In genomic region chr3:100044369-100044768, GRCh38 we compare ENCODE assay signal across 9 cellular contexts.
A peak's percentile ranks its signal among the peaks of the same experiment; 100 is the strongest.
DNase-seq lines count a peak whose midpoint lies in the region; ATAC-seq and FAIRE-seq lines count a peak whose summit lies in the region.
"Had no signal": no experiment of that assay in that cellular context is flagged by ENCODE, and none has a peak within 500 bp of the region (broad histone marks: within the 10 kb centered on the region; RNA-seq: fewer than 3 reads in every experiment).

No MANE protein-coding gene starts in this region.

- DNase-seq in NOMO-1 treated with dmso at 0.1 percent for 144 hours (lab: John Stamatoyannopoulos, UW; ENCODE audit: unreplicated experiment) (peak; percentile 90), pons (ENCODE audit: low spot score) (peak; percentile 80), hepatic stellate cell (ENCODE audit: low spot score) (no peak), urothelium cell line (ENCODE audit: low spot score) (no peak)
- DNase-seq in activated CD4-positive, alpha-beta T cell treated with anti-CD3 and anti-CD28 coated beads, Interleukin-2, amount 10 ng/mL, durations not matched to agents 7 days and 5 days, result no peak
- no peak for DNase-seq in activated CD4-positive, alpha-beta memory T cell treated with anti-CD3 and anti-CD28 coated beads, Interleukin-2, amount 10 ng/mL, durations not matched to agents 7 days and 5 days
- DNase-seq: foreskin fibroblast had no signal

- POLR2A ChIA-PET in activated CD4-positive, alpha-beta T cell treated with anti-CD3 and anti-CD28 coated beads, Interleukin-2, amount 10 ng/mL, durations not matched to agents 7 days and 5 days (lab: Charles Lee), result no interaction called here
- POLR2A ChIA-PET in activated CD4-positive, alpha-beta memory T cell treated with anti-CD3 and anti-CD28 coated beads, Interleukin-2, amount 10 ng/mL, durations not matched to agents 7 days and 5 days (lab: Charles Lee), result interaction anchor here (0.6 to 0.9 kb wide), 2 partner anchors 17 to 449 kb away, joined by 3 read pairs; no protein-coding TSS in a partner anchor

- H3K9me3 Mint-ChIP-seq in activated CD4-positive, alpha-beta T cell treated with anti-CD3 and anti-CD28 coated beads, Interleukin-2, amount 10 ng/mL, durations not matched to agents 7 days and 5 days, result no peaks in the 10 kb centered on the region
- H3K9me3 Mint-ChIP-seq in activated CD4-positive, alpha-beta memory T cell treated with anti-CD3 and anti-CD28 coated beads, Interleukin-2, amount 10 ng/mL, durations not matched to agents 7 days and 5 days, result no peaks in the 10 kb centered on the region

- CTCF ChIA-PET in activated CD4-positive, alpha-beta T cell treated with anti-CD3 and anti-CD28 coated beads, Interleukin-2, amount 10 ng/mL, durations not matched to agents 7 days and 5 days (lab: Charles Lee), result interaction anchor here (0.7 to 1.6 kb wide), 3 partner anchors 13 to 80 kb away, joined by 3 to 4 read pairs (median 3); no protein-coding TSS in a partner anchor
- CTCF ChIA-PET in activated CD4-positive, alpha-beta memory T cell treated with anti-CD3 and anti-CD28 coated beads, Interleukin-2, amount 10 ng/mL, durations not matched to agents 7 days and 5 days (lab: Charles Lee), result interaction anchor here (1.2 kb wide), 1 partner anchor 212 kb away, joined by 4 read pairs; no protein-coding TSS in a partner anchor

- no peaks in the 10 kb centered on the region for H3K36me3 Mint-ChIP-seq in activated CD4-positive, alpha-beta T cell treated with anti-CD3 and anti-CD28 coated beads, Interleukin-2, amount 10 ng/mL, durations not matched to agents 7 days and 5 days (ENCODE audit: low read depth)
- no peaks in the 10 kb centered on the region for H3K36me3 Mint-ChIP-seq in activated CD4-positive, alpha-beta memory T cell treated with anti-CD3 and anti-CD28 coated beads, Interleukin-2, amount 10 ng/mL, durations not matched to agents 7 days and 5 days (ENCODE audit: low read depth)

- no peak for FAIRE-seq in urothelium cell line (lab: Jason Lieb, UNC)

- H3K27ac Mint-ChIP-seq in activated CD4-positive, alpha-beta T cell treated with anti-CD3 and anti-CD28 coated beads, Interleukin-2, amount 10 ng/mL, durations not matched to agents 7 days and 5 days, result no peak overlapping the region
- H3K27ac Mint-ChIP-seq in activated CD4-positive, alpha-beta memory T cell treated with anti-CD3 and anti-CD28 coated beads, Interleukin-2, amount 10 ng/mL, durations not matched to agents 7 days and 5 days, result no peak overlapping the region

- H3K4me3 Mint-ChIP-seq in activated CD4-positive, alpha-beta T cell treated with anti-CD3 and anti-CD28 coated beads, Interleukin-2, amount 10 ng/mL, durations not matched to agents 7 days and 5 days, result no peak overlapping the region
- H3K4me3 Mint-ChIP-seq in activated CD4-positive, alpha-beta memory T cell treated with anti-CD3 and anti-CD28 coated beads, Interleukin-2, amount 10 ng/mL, durations not matched to agents 7 days and 5 days, result no peak overlapping the region

- H3K27me3 Mint-ChIP-seq in activated CD4-positive, alpha-beta T cell treated with anti-CD3 and anti-CD28 coated beads, Interleukin-2, amount 10 ng/mL, durations not matched to agents 7 days and 5 days, result no peaks in the 10 kb centered on the region
- no peaks in the 10 kb centered on the region for H3K27me3 Mint-ChIP-seq in activated CD4-positive, alpha-beta memory T cell treated with anti-CD3 and anti-CD28 coated beads, Interleukin-2, amount 10 ng/mL, durations not matched to agents 7 days and 5 days

- ATAC-seq in GM18861 (IDR thresholded peaks at IDR 0.05; ENCODE audit: unreplicated experiment) (peak; percentile 81), HG02840 (IDR thresholded peaks at IDR 0.05; ENCODE audit: low FRiP score, unreplicated experiment) (peak; percentile 78)

- peaks cover 8% of the 10 kb centered on the region for H3K4me1 Mint-ChIP-seq in activated CD4-positive, alpha-beta T cell treated with anti-CD3 and anti-CD28 coated beads, Interleukin-2, amount 10 ng/mL, durations not matched to agents 7 days and 5 days
- H3K4me1 Mint-ChIP-seq in activated CD4-positive, alpha-beta memory T cell treated with anti-CD3 and anti-CD28 coated beads, Interleukin-2, amount 10 ng/mL, durations not matched to agents 7 days and 5 days, result peaks cover 12% of the 10 kb centered on the region

Comparison
In these comparisons a context has a peak if more than half of its experiments do, and no peak if none do; other contexts are left out.
1. DNase-seq: peak in NOMO-1 treated with dmso at 0.1 percent for 144 hours (single experiment) and pons (single experiment); none in activated CD4-positive, alpha-beta T cell treated with anti-CD3 and anti-CD28 coated beads, Interleukin-2, amount 10 ng/mL, durations not matched to agents 7 days and 5 days (single experiment), hepatic stellate cell (single experiment), activated CD4-positive, alpha-beta memory T cell treated with anti-CD3 and anti-CD28 coated beads, Interleukin-2, amount 10 ng/mL, durations not matched to agents 7 days and 5 days (single experiment) and urothelium cell line (single experiment).